Comparison of ENCODE assay signal across 17 cellular contexts in the genomic region with DNA sequence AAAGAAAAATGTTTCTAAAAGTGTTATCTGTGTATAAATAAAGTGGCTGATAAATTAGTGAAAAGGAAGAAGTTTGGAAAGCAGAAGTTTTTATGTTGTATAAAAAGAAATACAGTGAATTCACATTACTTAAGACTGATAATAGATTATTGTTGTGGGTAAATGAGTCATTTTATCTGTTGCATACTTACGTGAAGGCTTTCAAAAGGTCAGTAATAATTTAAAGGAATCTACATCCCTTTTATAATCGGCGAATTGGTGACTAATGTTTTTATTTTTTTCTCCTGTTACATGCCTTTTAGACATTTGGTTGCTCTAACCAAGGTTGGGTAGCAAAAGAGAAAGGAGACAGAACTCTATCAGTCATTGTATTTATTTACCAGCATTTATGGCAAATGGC.
"Had no signal": no experiment of that assay in that cellular context is flagged by ENCODE, and none has a peak within 500 bp of the region (broad histone marks: within the 10 kb centered on the region; RNA-seq: fewer than 3 reads in every experiment).

No MANE protein-coding gene starts in this region.

- H3K36me3 Mint-ChIP-seq: activated naive CD4-positive, alpha-beta T cell treated with anti-CD3 and anti-CD28 coated beads, Interleukin-2, amount 50 U/mL, for 24 hours; type B pancreatic cell; WTC11 had no signal

- H3K4me1 ChIP-seq: suprapubic skin had no signal

- H3K27me3 Mint-ChIP-seq: activated naive CD4-positive, alpha-beta T cell treated with anti-CD3 and anti-CD28 coated beads, Interleukin-2, amount 50 U/mL, for 24 hours; type B pancreatic cell had no signal

- H3K4me1 Mint-ChIP-seq: activated CD4-positive, alpha-beta T cell treated with anti-CD3 and anti-CD28 coated beads, Interleukin-2, amount 10 ng/mL, durations not matched to agents 24 days and 14 days; activated naive CD4-positive, alpha-beta T cell treated with anti-CD3 and anti-CD28 coated beads, Interleukin-2, amount 50 U/mL, for 24 hours; WTC11 had no signal

- H3K9me3 ChIP-seq: pancreas, suprapubic skin had no signal

- H3K36me3 ChIP-seq: brain microvascular endothelial cell, pancreas, suprapubic skin had no signal

- H3K27ac ChIP-seq: brain microvascular endothelial cell, pancreas, suprapubic skin had no signal

- H3K27me3 ChIP-seq: brain microvascular endothelial cell, pancreas, suprapubic skin had no signal

- H3K9me3 Mint-ChIP-seq: activated naive CD4-positive, alpha-beta T cell treated with anti-CD3 and anti-CD28 coated beads, Interleukin-2, amount 50 U/mL, for 24 hours; activated T-helper 2 cell treated with anti-CD3 and anti-CD28 coated beads, Interferon-gamma antibody, Interleukin-2, Interleukin-4, amounts not matched to agents 10 μg/mL and 5 μg/mL and 100 μg/mL, durations not matched to agents 14 hours and 24 hours and 36 hours; type B pancreatic cell; WTC11 had no signal

- H3K4me3 Mint-ChIP-seq: activated CD4-positive, alpha-beta T cell treated with anti-CD3 and anti-CD28 coated beads, Interleukin-2, amount 10 ng/mL, durations not matched to agents 24 days and 14 days; activated naive CD4-positive, alpha-beta T cell treated with anti-CD3 and anti-CD28 coated beads, Interleukin-2, amount 50 U/mL, for 24 hours; type B pancreatic cell; WTC11 had no signal

- ATAC-seq: stimulated activated naive CD8-positive, alpha-beta T cell treated with anti-CD3 and anti-CD28 coated beads, Interleukin-15, Interleukin-2, amounts not matched to agents 100 U/mL and 50 U/mL, for 24 hours; WTC11 had no signal

- DNase-seq: activated CD4-positive, alpha-beta T cell treated with anti-CD3 and anti-CD28 coated beads, Interleukin-2, amount 10 ng/mL, durations not matched to agents 24 days and 14 days; activated CD8-positive, alpha-beta memory T cell treated with anti-CD3 and anti-CD28 coated beads for 24 hours; amygdala; brain microvascular endothelial cell; hippocampal formation; kidney glomerular epithelial cell; midbrain; pancreas; stimulated activated CD4-positive, alpha-beta T cell treated with anti-CD3 and anti-CD28 coated beads, Interleukin-4, amount 100 ng/mL, for 1 hour; stimulated activated CD8-positive, alpha-beta memory T cell treated with anti-CD3 and anti-CD28 coated beads, Interleukin-4, amount 100 ng/mL, for 48 hours; stimulated activated naive CD8-positive, alpha-beta T cell treated with anti-CD3 and anti-CD28 coated beads, Interleukin-15, Interleukin-2, amounts not matched to agents 100 U/mL and 50 U/mL, for 24 hours; T-helper 1 cell had no signal

- H3K4me3 ChIP-seq: pancreas, suprapubic skin had no signal

- H3K27ac Mint-ChIP-seq: activated CD4-positive, alpha-beta T cell treated with anti-CD3 and anti-CD28 coated beads, Interleukin-2, amount 10 ng/mL, durations not matched to agents 24 days and 14 days; activated naive CD4-positive, alpha-beta T cell treated with anti-CD3 and anti-CD28 coated beads, Interleukin-2, amount 50 U/mL, for 24 hours; activated T-helper 2 cell treated with anti-CD3 and anti-CD28 coated beads, Interferon-gamma antibody, Interleukin-2, Interleukin-4, amounts not matched to agents 10 μg/mL and 5 μg/mL and 100 μg/mL, durations not matched to agents 14 hours and 24 hours and 36 hours; type B pancreatic cell; WTC11 had no signal
